In the genomic region with DNA sequence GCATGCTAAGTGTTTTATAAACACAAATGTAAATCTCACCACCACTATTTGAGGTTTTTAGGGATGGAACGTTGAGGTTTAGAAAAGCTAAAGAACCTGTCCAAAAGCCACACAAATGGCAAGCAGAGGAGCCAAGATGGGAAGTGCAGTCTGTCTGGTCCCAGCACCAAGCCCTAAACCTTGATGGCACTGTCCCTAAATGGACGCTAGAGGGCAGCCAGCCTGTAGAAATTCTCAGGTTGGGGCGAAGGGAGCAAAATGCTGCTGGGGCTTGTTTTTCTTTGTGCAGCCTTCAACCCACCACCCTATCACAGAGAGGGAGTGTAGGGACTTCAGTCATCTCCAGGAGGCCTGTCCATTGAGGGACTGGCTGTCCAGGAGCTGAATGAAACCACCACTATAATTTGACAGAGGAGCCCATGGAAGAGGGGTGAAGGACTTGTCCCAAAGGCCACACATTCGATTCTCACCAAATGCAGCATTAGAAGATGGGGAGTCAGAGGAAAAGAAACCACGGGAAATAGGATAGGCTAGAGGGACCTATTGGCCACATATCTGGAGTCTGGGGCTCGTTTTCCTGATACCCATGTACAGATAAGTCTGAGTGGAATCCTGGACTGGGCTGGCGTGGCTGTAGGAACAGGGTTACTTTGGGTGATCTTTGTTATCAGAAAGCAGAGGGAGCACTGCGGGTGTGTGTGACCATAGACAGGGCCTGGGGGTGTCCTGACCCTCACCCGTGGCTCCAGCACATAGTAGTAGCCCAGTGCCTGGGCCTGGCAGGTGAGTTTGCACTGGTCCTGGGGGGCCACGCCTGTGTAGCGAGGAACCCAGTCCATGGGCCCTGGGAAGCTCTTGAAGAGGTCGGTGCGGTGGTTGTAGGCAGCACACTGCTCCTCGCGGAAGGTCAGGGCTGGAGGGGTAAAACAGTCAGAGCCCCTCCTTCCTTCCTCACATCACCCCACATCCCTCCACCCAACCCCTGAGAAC, we compare ENCODE assay signal across 1 cellular context.
A peak's percentile ranks its signal among the peaks of the same experiment; 100 is the strongest.
TF ChIP-seq lines count a peak whose summit lies in the region.

No MANE protein-coding gene starts in this region.

TF ChIP-seq in K562, 482 proteins besides CTCF, POLR2A, EP300 and RAD21 (continued from another document and continues in another):
- TF ChIP-seq PRDM10 (IDR thresholded peaks at IDR 0.05; ENCODE audit: partially characterized antibody) (no peak), CBX8 (IDR thresholded peaks at IDR 0.05; ENCODE audit: borderline replicate concordance, extremely low read depth, low read depth, low read length, poor library complexity, severe bottlenecking) (no peak), XRCC4 (IDR thresholded peaks at IDR 0.05; ENCODE audit: extremely low read depth, insufficient read depth, insufficient read length) (no peak), SPI1 (IDR thresholded peaks at IDR 0.05; ENCODE audit: borderline replicate concordance, low read depth, low read length) (peak; percentile 66), CTBP1 (IDR thresholded peaks at IDR 0.05; ENCODE audit: borderline replicate concordance) (peak; percentile 16; the same call in 1 of the 2 replicates), TSHZ1 (CRISPR knock-in tag; IDR thresholded peaks at IDR 0.05) (no peak), NFE2 (IDR thresholded peaks at IDR 0.05; ENCODE audit: low read depth) (no peak), ZSCAN32 (CRISPR knock-in tag; IDR thresholded peaks at IDR 0.05) (no peak), ZNF24 (IDR thresholded peaks at IDR 0.05) (no peak), MAFK (IDR thresholded peaks at IDR 0.05; ENCODE audit: low read length) (0 out of 2 replicates have a peak, but pooled peaks have one; percentile 22), BCOR (IDR thresholded peaks at IDR 0.05) (no peak), E2F8 (IDR thresholded peaks at IDR 0.05; ENCODE audit: low read depth, partially characterized antibody) (no peak), SAP30 (IDR thresholded peaks at IDR 0.05; ENCODE audit: borderline replicate concordance, insufficient read depth, low read depth, low read length, poor library complexity, severe bottlenecking) (no peak), NFE2L1 (tag; IDR thresholded peaks at IDR 0.05; ENCODE audit: borderline replicate concordance, low read depth) (no peak), ZNF431 (CRISPR knock-in tag; IDR thresholded peaks at IDR 0.05) (no peak), POLR2H (tag; IDR thresholded peaks at IDR 0.05; ENCODE audit: low read depth) (no peak), ZNF695 (CRISPR knock-in tag; IDR thresholded peaks at IDR 0.05) (no peak), NFIC (IDR thresholded peaks at IDR 0.05) (no peak), SNRNP70 (optimal IDR thresholded peaks at IDR 0.05; ENCODE audit: low read depth, low read length) (no peak), ZHX1 (conservative IDR thresholded peaks at IDR 0.05; ENCODE audit: low read length) (no peak), RFX5 (IDR thresholded peaks at IDR 0.05; ENCODE audit: low read depth, low read length) (no peak), MTA3 (IDR thresholded peaks at IDR 0.05; ENCODE audit: borderline replicate concordance) (no peak), HDAC1 (IDR thresholded peaks at IDR 0.05) (no peak), HNRNPL (IDR thresholded peaks at IDR 0.05; ENCODE audit: low read depth, low read length) (no peak), PHF8 (IDR thresholded peaks at IDR 0.05; ENCODE audit: borderline replicate concordance, low read length) (no peak), IRF1 (CRISPR knock-in tag; IDR thresholded peaks at IDR 0.05; ENCODE audit: borderline replicate concordance) (no peak), ZNF263 (CRISPR knock-in tag; IDR thresholded peaks at IDR 0.05; ENCODE audit: borderline replicate concordance) (peak; percentile 51; the same call in 1 of the 2 replicates), GABPA (tag; conservative IDR thresholded peaks at IDR 0.05; ENCODE audit: low read depth) (no peak), ZNF174 (CRISPR knock-in tag; IDR thresholded peaks at IDR 0.05) (no peak), HIVEP1 (CRISPR knock-in tag; IDR thresholded peaks at IDR 0.05) (no peak), TEAD1 (CRISPR knock-in tag; IDR thresholded peaks at IDR 0.05) (peak in 1 of 2 experiments; percentile 27; a peak in 1 of 4 replicates), CHD4 (IDR thresholded peaks at IDR 0.05; ENCODE audit: insufficient read depth, insufficient replicate concordance, low read depth, low read length, poor library complexity, severe bottlenecking) (no peak), MAZ (CRISPR knock-in tag; conservative IDR thresholded peaks at IDR 0.05 in 1 of 2, IDR thresholded peaks at IDR 0.05 in 1 of 2) (peak in 1 of 2 experiments; percentile 78; a peak in 2 of 4 replicates)
- TF ChIP-seq, protein P1, sequence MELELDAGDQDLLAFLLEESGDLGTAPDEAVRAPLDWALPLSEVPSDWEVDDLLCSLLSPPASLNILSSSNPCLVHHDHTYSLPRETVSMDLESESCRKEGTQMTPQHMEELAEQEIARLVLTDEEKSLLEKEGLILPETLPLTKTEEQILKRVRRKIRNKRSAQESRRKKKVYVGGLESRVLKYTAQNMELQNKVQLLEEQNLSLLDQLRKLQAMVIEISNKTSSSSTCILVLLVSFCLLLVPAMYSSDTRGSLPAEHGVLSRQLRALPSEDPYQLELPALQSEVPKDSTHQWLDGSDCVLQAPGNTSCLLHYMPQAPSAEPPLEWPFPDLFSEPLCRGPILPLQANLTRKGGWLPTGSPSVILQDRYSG (tag; conservative IDR thresholded peaks at IDR 0.05; ENCODE audit: low read depth) = no peak
- TF ChIP-seq, protein P2, sequence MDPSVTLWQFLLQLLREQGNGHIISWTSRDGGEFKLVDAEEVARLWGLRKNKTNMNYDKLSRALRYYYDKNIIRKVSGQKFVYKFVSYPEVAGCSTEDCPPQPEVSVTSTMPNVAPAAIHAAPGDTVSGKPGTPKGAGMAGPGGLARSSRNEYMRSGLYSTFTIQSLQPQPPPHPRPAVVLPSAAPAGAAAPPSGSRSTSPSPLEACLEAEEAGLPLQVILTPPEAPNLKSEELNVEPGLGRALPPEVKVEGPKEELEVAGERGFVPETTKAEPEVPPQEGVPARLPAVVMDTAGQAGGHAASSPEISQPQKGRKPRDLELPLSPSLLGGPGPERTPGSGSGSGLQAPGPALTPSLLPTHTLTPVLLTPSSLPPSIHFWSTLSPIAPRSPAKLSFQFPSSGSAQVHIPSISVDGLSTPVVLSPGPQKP (CRISPR knock-in tag; IDR thresholded peaks at IDR 0.05) = no peak
- TF ChIP-seq, protein P3, sequence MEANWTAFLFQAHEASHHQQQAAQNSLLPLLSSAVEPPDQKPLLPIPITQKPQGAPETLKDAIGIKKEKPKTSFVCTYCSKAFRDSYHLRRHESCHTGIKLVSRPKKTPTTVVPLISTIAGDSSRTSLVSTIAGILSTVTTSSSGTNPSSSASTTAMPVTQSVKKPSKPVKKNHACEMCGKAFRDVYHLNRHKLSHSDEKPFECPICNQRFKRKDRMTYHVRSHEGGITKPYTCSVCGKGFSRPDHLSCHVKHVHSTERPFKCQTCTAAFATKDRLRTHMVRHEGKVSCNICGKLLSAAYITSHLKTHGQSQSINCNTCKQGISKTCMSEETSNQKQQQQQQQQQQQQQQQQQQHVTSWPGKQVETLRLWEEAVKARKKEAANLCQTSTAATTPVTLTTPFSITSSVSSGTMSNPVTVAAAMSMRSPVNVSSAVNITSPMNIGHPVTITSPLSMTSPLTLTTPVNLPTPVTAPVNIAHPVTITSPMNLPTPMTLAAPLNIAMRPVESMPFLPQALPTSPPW (CRISPR knock-in tag; IDR thresholded peaks at IDR 0.05) = peak; percentile 20; the same call in 1 of the 2 replicates
